ENCODE assay signal across 18 cellular contexts in genomic region chr18:13017247-13017875, GRCh38.
"Had no signal": no experiment of that assay in that cellular context is flagged by ENCODE, and none has a peak within 500 bp of the region (broad histone marks: within the 10 kb centered on the region; RNA-seq: fewer than 3 reads in every experiment).

No MANE protein-coding gene starts in this region.

- H3K27me3 Mint-ChIP-seq: memory B cell had no signal

- DNase-seq: effector memory CD4-positive, alpha-beta T cell; gastrocnemius medialis; immature natural killer cell; left ventricle myocardium inferior; lower lobe of right lung; natural killer cell; sigmoid colon; stimulated activated CD4-positive, alpha-beta T cell treated with anti-CD3 and anti-CD28 coated beads, Interleukin-12 subunit alpha, Interleukin-12 subunit beta, amount 100 ng/mL, for 4 hours; stimulated activated naive CD8-positive, alpha-beta T cell treated with anti-CD3 and anti-CD28 coated beads, Interleukin-15, Interleukin-2, amounts not matched to agents 100 U/mL and 50 U/mL, for 24 hours; tibial artery; upper lobe of left lung; uterus had no signal

- H3K27ac Mint-ChIP-seq: memory B cell, mesothelial cell of epicardium, natural killer cell had no signal

- H3K4me3 Mint-ChIP-seq: immature natural killer cell, memory B cell, mesothelial cell of epicardium, natural killer cell, neural crest cell had no signal

- H3K4me1 Mint-ChIP-seq: mesothelial cell of epicardium, neural crest cell had no signal

- FAIRE-seq: endometrium, keratinocyte had no signal

- ATAC-seq: esophagus mucosa; gastrocnemius medialis; lower lobe of right lung; natural killer cell; stimulated activated naive CD8-positive, alpha-beta T cell treated with anti-CD3 and anti-CD28 coated beads, Interleukin-15, Interleukin-2, amounts not matched to agents 100 U/mL and 50 U/mL, for 24 hours had no signal

- H3K9me3 Mint-ChIP-seq: immature natural killer cell, memory B cell, natural killer cell, neural crest cell had no signal
